ENCODE assay signal across 18 cellular contexts in the genomic region with DNA sequence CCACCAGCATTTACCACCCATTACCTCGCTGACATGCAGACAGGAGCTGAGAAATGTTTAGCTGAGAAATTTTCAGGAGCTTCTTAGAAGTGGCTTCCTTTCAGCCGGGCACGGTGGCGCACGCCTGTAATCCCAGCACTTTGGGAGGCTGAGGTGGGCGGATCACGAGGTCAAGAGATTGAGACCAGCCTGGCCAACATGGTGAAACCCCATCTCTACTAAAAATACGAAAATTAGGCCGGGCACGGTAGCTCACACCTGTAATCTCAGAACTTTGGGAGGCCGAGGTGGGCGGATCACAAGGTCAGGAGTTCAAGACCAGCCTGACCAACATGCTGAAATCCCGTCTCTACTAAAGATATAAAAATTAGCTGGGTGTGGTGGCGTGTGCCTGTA. TPM values are rescaled to one million over a fixed set of nuclear protein-coding genes. Genes with fewer than 3 reads are reported as not detected.
"Had no signal": no experiment of that assay in that cellular context is flagged by ENCODE, and none has a peak within 500 bp of the region (broad histone marks: within the 10 kb centered on the region; RNA-seq: fewer than 3 reads in every experiment).

No MANE protein-coding gene starts in this region.

RNA-seq across cellular contexts. Expression of gene ABHD16B, which starts 9.8 kb away (rescaled TPM):
- total RNA-seq: endodermal cell, esophagus mucosa, gastrocnemius medialis, glomerular endothelial cell, liver, lung, mononuclear cell, natural killer cell, osteocyte, right atrium auricular region, sciatic nerve, smooth muscle cell, stomach, subcutaneous adipose tissue, temporal lobe, thyroid gland, ureter, vagina had no signal
